Comparison of ENCODE assay signal across 8 cellular contexts in the genomic region with DNA sequence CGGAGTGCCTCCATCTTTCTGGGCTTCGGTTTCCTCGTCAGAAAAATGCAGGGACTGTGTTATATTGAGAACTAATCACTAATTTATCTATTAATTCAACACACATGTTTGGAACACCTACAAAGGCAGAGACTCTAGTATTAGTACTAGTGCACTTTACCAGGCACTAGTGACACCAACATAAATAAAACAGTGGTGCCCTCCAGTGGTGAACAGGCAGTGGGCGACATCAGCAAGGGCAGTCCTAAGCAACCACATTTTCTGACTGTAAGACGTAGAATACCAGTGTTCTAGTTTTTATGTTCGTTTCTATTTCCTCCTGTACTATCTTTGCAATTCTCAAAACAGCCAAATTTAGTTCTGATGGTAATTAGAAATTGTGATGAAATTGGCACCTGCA.
DNase-seq lines count a peak whose midpoint lies in the region; ATAC-seq and TF ChIP-seq lines count a peak whose summit lies in the region.

No MANE protein-coding gene starts in this region.

- no peaks in the 10 kb centered on the region for H3K4me1 Mint-ChIP-seq in CD8-positive, alpha-beta T cell (ENCODE audit: low read depth)

- no peak overlapping the region for H3K4me3 ChIP-seq in CD8-positive, alpha-beta T cell (ENCODE audit: low read depth, low read length)
- H3K4me3 ChIP-seq in brain microvascular endothelial cell (ENCODE audit: low read depth, low read length) (no peak overlapping the region), mucosa of descending colon (no peak overlapping the region)

- peak; percentile 45 for TF ChIP-seq CTCF in CD8-positive, alpha-beta T cell (IDR thresholded peaks at IDR 0.05)
- TF ChIP-seq CTCF in brain microvascular endothelial cell (IDR thresholded peaks at IDR 0.05; ENCODE audit: low read depth, low read length, missing control alignments) (peak; percentile 58), mucosa of descending colon (IDR thresholded peaks at IDR 0.05) (peak; percentile 46)

- no peaks in the 10 kb centered on the region for H3K9me3 Mint-ChIP-seq in CD8-positive, alpha-beta T cell

- ATAC-seq in CD8-positive, alpha-beta T cell, result no peak
- ATAC-seq in GM18511 (IDR thresholded peaks at IDR 0.05; ENCODE audit: unreplicated experiment) (peak; percentile 72), HG02981 (IDR thresholded peaks at IDR 0.05; ENCODE audit: unreplicated experiment) (peak; percentile 77), mucosa of descending colon (peak; percentile 74), sciatic nerve (no peak)

- peaks cover 7% of the 10 kb centered on the region for H3K27me3 Mint-ChIP-seq in CD8-positive, alpha-beta T cell (ENCODE audit: low read depth)

- H3K36me3 ChIP-seq in CD8-positive, alpha-beta T cell (ENCODE audit: insufficient read depth, low read length), result no peaks in the 10 kb centered on the region
- H3K36me3 ChIP-seq in brain microvascular endothelial cell (replicated peaks) (peaks cover 4% of the 10 kb centered on the region), mucosa of descending colon (ENCODE audit: low read depth) (no peaks in the 10 kb centered on the region)

- no peak overlapping the region for H3K27ac Mint-ChIP-seq in CD8-positive, alpha-beta T cell

- intact Hi-C loops in CD8-positive, alpha-beta T cell (cut with DNase I, micrococcal nuclease), result loop anchor here (1.0 to 10.0 kb wide), 2 partner anchors 278 to 1033 kb away; no protein-coding TSS in a partner anchor
- intact Hi-C loops in mucosa of descending colon (cut with DNase I, micrococcal nuclease) (no loop called here), sciatic nerve (cut with DNase I) (no loop called here)

- H3K4me3 Mint-ChIP-seq in CD8-positive, alpha-beta T cell, result no peak overlapping the region

- in situ Hi-C loops in brain microvascular endothelial cell (cut with HindIII; ENCODE audit: low pct_ligation_motif_present, low sequenced_read_pairs), result no loop called here

- H3K9me3 ChIP-seq in CD8-positive, alpha-beta T cell (ENCODE audit: low read length), result no peaks in the 10 kb centered on the region
- H3K9me3 ChIP-seq in mucosa of descending colon, result no peaks in the 10 kb centered on the region

- CTCF ChIA-PET in CD8-positive, alpha-beta T cell (lab: Charles Lee), result no interaction called here

- H3K36me3 Mint-ChIP-seq in CD8-positive, alpha-beta T cell, result no peaks in the 10 kb centered on the region

- no peaks in the 10 kb centered on the region for H3K27me3 ChIP-seq in CD8-positive, alpha-beta T cell (ENCODE audit: insufficient read depth, low read length)
- H3K27me3 ChIP-seq in brain microvascular endothelial cell (replicated peaks), result no peaks in the 10 kb centered on the region

- no peak overlapping the region for H3K27ac ChIP-seq in CD8-positive, alpha-beta T cell (ENCODE audit: low read depth, low read length)
- H3K27ac ChIP-seq in brain microvascular endothelial cell, result no peak overlapping the region

- POLR2A ChIA-PET in CD8-positive, alpha-beta T cell (lab: Charles Lee), result no interaction called here

- DNase-seq in CD8-positive, alpha-beta T cell, result peak in 2 of 7 experiments; percentile 17 to 20
- DNase-seq in NOMO-1 treated with DMSO at 0.1 percent for 48 hours (lab: John Stamatoyannopoulos, UW; ENCODE audit: unreplicated experiment) (peak; percentile 34), brain microvascular endothelial cell (no peak), mucosa of descending colon (peak in 1 of 3 donors; percentile 62), sciatic nerve (ENCODE audit: low spot score) (no peak), ecto neural progenitor cell (ENCODE audit: low spot score) (no peak)

- no peaks in the 10 kb centered on the region for H3K4me1 ChIP-seq in CD8-positive, alpha-beta T cell (ENCODE audit: insufficient read depth, low read length)
- H3K4me1 ChIP-seq in mucosa of descending colon (ENCODE audit: low read depth), result no peaks in the 10 kb centered on the region

Comparison
In these comparisons a context has a peak if more than half of its experiments do, and no peak if none do; other contexts are left out.
1. ATAC-seq: peak in GM18511 (single experiment), HG02981 (single experiment) and mucosa of descending colon (single experiment); none in CD8-positive, alpha-beta T cell (single experiment) and sciatic nerve (single experiment).
2. intact Hi-C loops: an anchor here in CD8-positive, alpha-beta T cell (1.0 to 10.0 kb wide); none called in mucosa of descending colon and sciatic nerve.
3. Peak in every context shown above with its lines, with median percentiles within 50 percentile points of each other: CTCF ChIP-seq.